20 cellular contexts compared by ENCODE assay signal in genomic region chr15:71472699-71473098, GRCh38.
DNase-seq lines count a peak whose midpoint lies in the region; ATAC-seq and TF ChIP-seq lines count a peak whose summit lies in the region.
"Had no signal": no experiment of that assay in that cellular context is flagged by ENCODE, and none has a peak within 500 bp of the region (broad histone marks: within the 10 kb centered on the region; RNA-seq: fewer than 3 reads in every experiment).

No MANE protein-coding gene starts in this region.

- H3K9ac ChIP-seq in PC-3 (ENCODE audit: low read length) = no peak overlapping the region
- H3K9ac ChIP-seq: BLaER1 had no signal

- no peak overlapping the region for H3K4me3 ChIP-seq in RWPE2 (ENCODE audit: severe bottlenecking)
- H3K4me3 ChIP-seq in PC-3 (ENCODE audit: low read length) = no peak overlapping the region
- H3K4me3 ChIP-seq: BLaER1, Peyer's patch, SJSA1 had no signal

- POLR2A ChIA-PET in PC-3 (lab: Charles Lee; ENCODE audit: unreplicated experiment) = no interaction called here

- peaks cover 4% of the 10 kb centered on the region for H3K27me3 Mint-ChIP-seq in nephron (ENCODE audit: low read depth)
- H3K27me3 Mint-ChIP-seq: CD4-positive, alpha-beta T cell had no signal

- TF ChIP-seq CTCF in RWPE2 (IDR thresholded peaks at IDR 0.05; ENCODE audit: poor library complexity, severe bottlenecking) = no peak
- no peak for TF ChIP-seq CTCF in nephron (IDR thresholded peaks at IDR 0.05; ENCODE audit: unreplicated experiment in 3 of 3)
- TF ChIP-seq CTCF in PC-3 (conservative IDR thresholded peaks at IDR 0.05; ENCODE audit: low read depth, low read length) = no peak

- peak overlapping the region; percentile 79 for H3K27ac ChIP-seq in RWPE2 (ENCODE audit: poor library complexity, severe bottlenecking)
- H3K27ac ChIP-seq in PC-3 (ENCODE audit: low read length) = no peak overlapping the region
- H3K27ac ChIP-seq: 22Rv1, BLaER1, Peyer's patch, SJSA1 had no signal

- no peak overlapping the region for H3K4me2 ChIP-seq in PC-3 (ENCODE audit: low read length)
- H3K4me2 ChIP-seq: BLaER1 had no signal

- ATAC-seq in RWPE2 (ENCODE audit: low read depth) = no peak
- no peak for ATAC-seq in HG02938 (IDR thresholded peaks at IDR 0.05; ENCODE audit: unreplicated experiment)
- no peak for ATAC-seq in GM21360 (IDR thresholded peaks at IDR 0.05; ENCODE audit: unreplicated experiment)
- ATAC-seq in PC-3 = no peak
- ATAC-seq: Right ventricle myocardium inferior had no signal

- peak overlapping the region; percentile 28 to 87 (median 77) for H3K27ac Mint-ChIP-seq in nephron
- H3K27ac Mint-ChIP-seq: CD4-positive, alpha-beta T cell; IgD-negative memory B cell had no signal

- intact Hi-C loops in PC-3 (cut with micrococcal nuclease) = no loop called here

- no peaks in the 10 kb centered on the region for H4K20me1 ChIP-seq in PC-3 (ENCODE audit: low read length)
- H4K20me1 ChIP-seq: BLaER1 had no signal

- BruUV-seq in PC-3 (replicated peaks; lab: Mats Ljungman, UMichigan) = no TSS peak

- H3K36me3 ChIP-seq in RWPE2 (ENCODE audit: low read depth) = no peaks in the 10 kb centered on the region
- H3K36me3 ChIP-seq in PC-3 (ENCODE audit: low read depth, low read length) = no peaks in the 10 kb centered on the region
- H3K36me3 ChIP-seq: BLaER1, Peyer's patch, SJSA1 had no signal

- H3F3A ChIP-seq in PC-3 (ENCODE audit: low read length, unreplicated experiment) = no peaks in the 10 kb centered on the region

- no peaks in the 10 kb centered on the region for H3K9me3 ChIP-seq in RWPE2 (ENCODE audit: severe bottlenecking)
- H3K9me3 ChIP-seq in PC-3 (ENCODE audit: low read length) = no peaks in the 10 kb centered on the region
- H3K9me3 ChIP-seq: BLaER1, Peyer's patch, SJSA1 had no signal

- no peak overlapping the region for H2AFZ ChIP-seq in PC-3 (ENCODE audit: low read length)

- peaks cover 17% of the 10 kb centered on the region for H3K4me1 ChIP-seq in RWPE2 (ENCODE audit: insufficient read depth, poor library complexity, severe bottlenecking)
- H3K4me1 ChIP-seq in PC-3 (ENCODE audit: insufficient read depth, low read length) = peaks cover 9% of the 10 kb centered on the region; the same call in 1 of the 2 replicates
- H3K4me1 ChIP-seq: BLaER1, Peyer's patch, SJSA1 had no signal

- no peaks in the 10 kb centered on the region for H3K79me2 ChIP-seq in PC-3 (ENCODE audit: low read length)

- no peaks in the 10 kb centered on the region for H3K36me3 Mint-ChIP-seq in nephron (ENCODE audit: low read depth)

- peaks cover 16% of the 10 kb centered on the region for H3K4me1 Mint-ChIP-seq in nephron

- DNase-seq in DMS 273 (lab: John Stamatoyannopoulos, UW; ENCODE audit: unreplicated experiment) = peak; percentile 4
- DNase-seq in DMS 273 treated with DMSO at 0.1 percent for 48 hours (lab: John Stamatoyannopoulos, UW) = no peak
- DNase-seq in RWPE2 (ENCODE audit: low spot score) = no peak
- DNase-seq in PC-3 = no peak
- no peak for DNase-seq in RPMI8226
- DNase-seq: ACHN; CD4-positive, alpha-beta T cell; COR-L47; NCI-H1694; NCI-H2081; NCI-H748 treated with DMSO at 0.1 percent for 48 hours; Peyer's patch had no signal

- no peaks in the 10 kb centered on the region for H3K9me2 ChIP-seq in PC-3 (replicated peaks; ENCODE audit: low read length)

- no peak overlapping the region for H3K4me3 Mint-ChIP-seq in nephron
- H3K4me3 Mint-ChIP-seq: CD4-positive, alpha-beta T cell; IgD-negative memory B cell had no signal

- no peaks in the 10 kb centered on the region for H3K9me3 Mint-ChIP-seq in nephron
- H3K9me3 Mint-ChIP-seq: CD4-positive, alpha-beta T cell had no signal

- H3K27me3 ChIP-seq in RWPE2 (ENCODE audit: insufficient read depth, poor library complexity, severe bottlenecking) (no peaks in the 10 kb centered on the region), PC-3 (ENCODE audit: low read length) (no peaks in the 10 kb centered on the region)
- H3K27me3 ChIP-seq: BLaER1, Peyer's patch, SJSA1 had no signal

- CTCF ChIA-PET in PC-3 (lab: Charles Lee) = no interaction called here
